ENCODE assay signal across 19 cellular contexts in the genomic region with DNA sequence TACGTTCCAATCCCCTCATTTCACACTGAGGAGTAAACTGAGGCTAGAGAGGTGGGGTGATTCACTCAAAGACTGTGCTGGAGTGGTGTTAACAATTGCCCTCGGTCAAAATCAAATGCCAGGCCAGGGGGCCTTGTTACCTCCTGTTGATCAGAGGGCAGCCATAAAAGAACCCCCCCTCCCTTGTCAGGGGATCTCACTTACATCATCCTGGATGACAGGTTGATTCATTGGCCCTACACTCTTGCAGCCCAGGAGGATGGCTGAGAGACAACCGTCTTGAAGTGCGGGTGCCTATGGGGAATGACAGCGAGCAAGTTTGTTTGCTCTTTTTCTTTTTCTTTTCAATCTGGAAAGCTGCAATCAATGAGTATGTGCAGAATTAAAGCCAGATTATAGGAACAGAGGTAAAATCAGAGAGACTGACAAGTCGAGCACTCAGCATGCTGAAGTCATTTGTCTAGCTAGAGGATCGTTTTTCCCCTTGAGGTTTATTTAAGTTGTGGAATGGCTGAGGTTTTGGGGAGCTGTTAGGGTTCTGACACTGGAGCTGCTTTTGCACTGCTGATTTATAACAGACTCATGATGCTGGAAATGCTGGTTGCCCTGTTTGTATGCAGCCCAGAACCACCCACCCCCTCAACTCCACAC.
"Had no signal": no experiment of that assay in that cellular context is flagged by ENCODE, and none has a peak within 500 bp of the region (broad histone marks: within the 10 kb centered on the region; RNA-seq: fewer than 3 reads in every experiment).

No MANE protein-coding gene starts in this region.

- H3K4me1 ChIP-seq: colonic mucosa, testis had no signal

- H3K9me3 Mint-ChIP-seq: activated B cell treated with CpG ODN at 0.5 μM for 24 hours; activated CD4-positive, alpha-beta memory T cell treated with anti-CD3 and anti-CD28 coated beads for 36 hours; activated T-helper 1 cell treated with anti-CD3 and anti-CD28 coated beads, Interleukin-12 subunit alpha, Interleukin-12 subunit beta, Interleukin-2, Interleukin-4 antibody, amounts not matched to agents 30 ng/mL and 10 ng/mL and 1 ng/mL, durations not matched to agents 14 hours and 24 hours and 36 hours; central memory CD8-positive, alpha-beta T cell; natural killer cell treated with Interleukin-12 subunit alpha and Interleukin-12 subunit beta and Interleukin-15 and Interleukin-18, amount 100 ng/mL, for 72 hours; stimulated activated effector memory CD8-positive, alpha-beta T cell treated with anti-CD3 and anti-CD28 coated beads, Interleukin-12 subunit alpha, Interleukin-12 subunit beta, amount 100 ng/mL, for 72 hours had no signal

- H3K27ac Mint-ChIP-seq: activated B cell treated with CpG ODN at 0.5 μM for 24 hours; activated CD4-positive, alpha-beta memory T cell treated with anti-CD3 and anti-CD28 coated beads for 36 hours; activated naive CD8-positive, alpha-beta T cell; activated T-helper 1 cell treated with anti-CD3 and anti-CD28 coated beads, Interleukin-12 subunit alpha, Interleukin-12 subunit beta, Interleukin-2, Interleukin-4 antibody, amounts not matched to agents 30 ng/mL and 10 ng/mL and 1 ng/mL, durations not matched to agents 14 hours and 24 hours and 36 hours; natural killer cell treated with Interleukin-12 subunit alpha and Interleukin-12 subunit beta and Interleukin-15 and Interleukin-18, amount 100 ng/mL, for 72 hours; stimulated activated effector memory CD8-positive, alpha-beta T cell treated with anti-CD3 and anti-CD28 coated beads, Interleukin-12 subunit alpha, Interleukin-12 subunit beta, amount 100 ng/mL, for 72 hours had no signal

- H3K36me3 Mint-ChIP-seq: activated CD4-positive, alpha-beta memory T cell treated with anti-CD3 and anti-CD28 coated beads for 36 hours; activated naive CD8-positive, alpha-beta T cell; natural killer cell treated with Interleukin-12 subunit alpha and Interleukin-12 subunit beta and Interleukin-15 and Interleukin-18, amount 100 ng/mL, for 72 hours; stimulated activated effector memory CD8-positive, alpha-beta T cell treated with anti-CD3 and anti-CD28 coated beads, Interleukin-12 subunit alpha, Interleukin-12 subunit beta, amount 100 ng/mL, for 72 hours had no signal

- H3K4me3 ChIP-seq: colonic mucosa, hepatocyte, sigmoid colon, testis, upper lobe of left lung had no signal

- H3K36me3 ChIP-seq: brain microvascular endothelial cell, colonic mucosa, sigmoid colon, upper lobe of left lung had no signal

- DNase-seq: activated B cell treated with CpG ODN at 0.5 μM for 24 hours; activated CD4-positive, alpha-beta memory T cell treated with anti-CD3 and anti-CD28 coated beads for 36 hours; activated CD4-positive, alpha-beta T cell treated with anti-CD3 and anti-CD28 coated beads for 4 hours; activated T-cell treated with anti-CD3 and anti-CD28 coated beads for 4 hours; colonic mucosa; mesendoderm; occipital lobe; posterior cingulate gyrus; sigmoid colon; stimulated activated CD4-positive, alpha-beta T cell treated with anti-CD3 and anti-CD28 coated beads, Interleukin-4, amount 100 ng/mL, for 24 hours; testis; upper lobe of left lung had no signal

- H3K4me3 Mint-ChIP-seq: activated B cell treated with CpG ODN at 0.5 μM for 24 hours; activated CD4-positive, alpha-beta memory T cell treated with anti-CD3 and anti-CD28 coated beads for 36 hours; activated naive CD8-positive, alpha-beta T cell; activated T-helper 1 cell treated with anti-CD3 and anti-CD28 coated beads, Interleukin-12 subunit alpha, Interleukin-12 subunit beta, Interleukin-2, Interleukin-4 antibody, amounts not matched to agents 30 ng/mL and 10 ng/mL and 1 ng/mL, durations not matched to agents 14 hours and 24 hours and 36 hours; central memory CD8-positive, alpha-beta T cell; natural killer cell treated with Interleukin-12 subunit alpha and Interleukin-12 subunit beta and Interleukin-15 and Interleukin-18, amount 100 ng/mL, for 72 hours; stimulated activated effector memory CD8-positive, alpha-beta T cell treated with anti-CD3 and anti-CD28 coated beads, Interleukin-12 subunit alpha, Interleukin-12 subunit beta, amount 100 ng/mL, for 72 hours had no signal

- H3K27me3 Mint-ChIP-seq: activated naive CD8-positive, alpha-beta T cell had no signal

- ATAC-seq: natural killer cell treated with Interleukin-12 subunit alpha and Interleukin-12 subunit beta and Interleukin-15 and Interleukin-18, amount 100 ng/mL, for 72 hours; stimulated activated effector memory CD8-positive, alpha-beta T cell treated with anti-CD3 and anti-CD28 coated beads, Interleukin-12 subunit alpha, Interleukin-12 subunit beta, amount 100 ng/mL, for 72 hours had no signal

- H3K9me3 ChIP-seq: colonic mucosa, sigmoid colon, testis, upper lobe of left lung had no signal

- H3K27me3 ChIP-seq: brain microvascular endothelial cell, colonic mucosa, hepatocyte, sigmoid colon, testis, upper lobe of left lung had no signal

- H3K4me1 Mint-ChIP-seq: central memory CD8-positive, alpha-beta T cell had no signal

- H3K27ac ChIP-seq: brain microvascular endothelial cell, colonic mucosa, hepatocyte, sigmoid colon, testis, upper lobe of left lung had no signal
